14 cellular contexts compared by ENCODE assay signal in the genomic region with DNA sequence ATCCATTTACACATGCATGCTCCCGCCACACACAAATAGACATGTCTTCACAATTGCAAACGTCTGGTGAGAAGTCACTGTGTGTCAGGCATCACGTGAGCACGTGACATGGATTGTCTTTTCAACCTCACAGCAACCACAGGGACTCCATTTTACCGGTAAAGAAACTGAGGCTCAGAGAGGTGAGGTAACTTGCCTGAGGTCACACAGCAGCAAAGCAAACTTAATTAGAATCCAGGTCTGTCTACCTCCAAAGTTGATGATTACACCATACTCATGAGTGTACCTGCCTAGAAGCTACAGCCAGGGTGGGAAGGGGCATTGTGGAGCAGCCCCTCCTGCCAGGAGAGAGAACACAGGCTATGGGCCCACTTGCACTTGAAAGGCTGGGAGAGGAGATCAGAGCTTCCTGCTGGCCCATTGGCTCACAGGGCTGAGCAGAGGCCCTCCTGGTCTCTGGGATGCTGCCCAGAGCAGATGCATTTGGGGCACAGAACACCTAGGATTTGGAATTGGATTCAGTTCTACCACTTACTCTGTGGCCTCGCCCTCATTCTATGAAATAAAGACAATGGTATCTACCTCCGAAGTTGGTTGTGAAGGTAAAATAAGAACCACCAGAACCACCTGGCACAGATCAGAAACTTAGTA.
"Had no signal": no experiment of that assay in that cellular context is flagged by ENCODE, and none has a peak within 500 bp of the region (broad histone marks: within the 10 kb centered on the region; RNA-seq: fewer than 3 reads in every experiment).

No MANE protein-coding gene starts in this region.

- H3K9me3 Mint-ChIP-seq: activated CD4-positive, alpha-beta memory T cell treated with anti-CD3 and anti-CD28 coated beads, Interleukin-2, amount 10 ng/mL, durations not matched to agents 7 days and 5 days; activated T-cell treated with anti-CD3 and anti-CD28 coated beads, Interleukin-2, amount 50 U/mL, for 4 hours; immature natural killer cell; natural killer cell treated with Interleukin-12 subunit alpha and Interleukin-12 subunit beta and Interleukin-15 and Interleukin-18, amount 100 ng/mL, for 72 hours had no signal

- H3K27me3 Mint-ChIP-seq: activated CD4-positive, alpha-beta T cell treated with anti-CD3 and anti-CD28 coated beads for 36 hours had no signal

- H3K36me3 Mint-ChIP-seq: natural killer cell treated with Interleukin-12 subunit alpha and Interleukin-12 subunit beta and Interleukin-15 and Interleukin-18, amount 100 ng/mL, for 72 hours had no signal

- DNase-seq: activated CD4-positive, alpha-beta memory T cell treated with anti-CD3 and anti-CD28 coated beads, Interleukin-2, amount 10 ng/mL, durations not matched to agents 7 days and 5 days; activated effector memory CD4-positive, alpha-beta T cell treated with anti-CD3 and anti-CD28 coated beads, Interleukin-2, amount 50 U/mL, for 16 hours; effector CD8-positive, alpha-beta T cell; head of caudate nucleus; immature natural killer cell; mesenchymal stem cell; nucleus accumbens; T1000; trophoblast cell had no signal

- H3K4me3 Mint-ChIP-seq: activated CD4-positive, alpha-beta memory T cell treated with anti-CD3 and anti-CD28 coated beads, Interleukin-2, amount 10 ng/mL, durations not matched to agents 7 days and 5 days; activated T-cell treated with anti-CD3 and anti-CD28 coated beads, Interleukin-2, amount 50 U/mL, for 4 hours; immature natural killer cell; natural killer cell treated with Interleukin-12 subunit alpha and Interleukin-12 subunit beta and Interleukin-15 and Interleukin-18, amount 100 ng/mL, for 72 hours had no signal

- ATAC-seq: natural killer cell treated with Interleukin-12 subunit alpha and Interleukin-12 subunit beta and Interleukin-15 and Interleukin-18, amount 100 ng/mL, for 72 hours had no signal

- H3K27ac Mint-ChIP-seq: activated CD4-positive, alpha-beta memory T cell treated with anti-CD3 and anti-CD28 coated beads, Interleukin-2, amount 10 ng/mL, durations not matched to agents 7 days and 5 days; immature natural killer cell; natural killer cell treated with Interleukin-12 subunit alpha and Interleukin-12 subunit beta and Interleukin-15 and Interleukin-18, amount 100 ng/mL, for 72 hours had no signal

- H3K27ac ChIP-seq: epithelial cell of prostate had no signal

- H3K4me3 ChIP-seq: smooth muscle cell had no signal

- H3K4me1 Mint-ChIP-seq: activated CD4-positive, alpha-beta memory T cell treated with anti-CD3 and anti-CD28 coated beads, Interleukin-2, amount 10 ng/mL, durations not matched to agents 7 days and 5 days had no signal
